16 cellular contexts compared by ENCODE assay signal in genomic region chr19:5345895-5346386, GRCh38. TPM values are rescaled to one million over a fixed set of nuclear protein-coding genes. Genes with fewer than 3 reads are reported as not detected.
DNase-seq lines count a peak whose midpoint lies in the region; ATAC-seq and TF ChIP-seq lines count a peak whose summit lies in the region.
"Had no signal": no experiment of that assay in that cellular context is flagged by ENCODE, and none has a peak within 500 bp of the region (broad histone marks: within the 10 kb centered on the region; RNA-seq: fewer than 3 reads in every experiment).

No MANE protein-coding gene starts in this region.

- no peak for TF ChIP-seq CTCF in omental fat pad (IDR thresholded peaks at IDR 0.05)
- no peak for TF ChIP-seq CTCF in upper lobe of left lung (IDR thresholded peaks at IDR 0.05)

- H3K36me3 Mint-ChIP-seq in activated T-helper 17 cell treated with anti-CD3 and anti-CD28 coated beads, Interleukin-2, amount 50 U/mL, for 72 hours (ENCODE audit: low read depth) = peaks cover 7% of the 10 kb centered on the region
- H3K36me3 Mint-ChIP-seq: activated naive CD8-positive, alpha-beta T cell had no signal

- H3K27me3 ChIP-seq in upper lobe of left lung = peaks cover 0 to 3% (median 2%) of the 10 kb centered on the region in 4 donors
- H3K27me3 ChIP-seq: Peyer's patch had no signal

- TF ChIP-seq EP300 in upper lobe of left lung (IDR thresholded peaks at IDR 0.05) = no peak

- TF ChIP-seq POLR2A in upper lobe of left lung (IDR thresholded peaks at IDR 0.05) = no peak

- peaks cover 12% of the 10 kb centered on the region for H3K9me3 Mint-ChIP-seq in activated T-helper 17 cell treated with anti-CD3 and anti-CD28 coated beads, Interleukin-2, amount 50 U/mL, for 72 hours

- peaks cover 7% of the 10 kb centered on the region for H3K4me1 Mint-ChIP-seq in activated T-helper 17 cell treated with anti-CD3 and anti-CD28 coated beads, Interleukin-2, amount 50 U/mL, for 72 hours

- no peaks in the 10 kb centered on the region for H3K36me3 ChIP-seq in upper lobe of left lung
- H3K36me3 ChIP-seq: esophagus squamous epithelium, Peyer's patch had no signal

- H3K27ac ChIP-seq in upper lobe of left lung = no peak overlapping the region
- H3K27ac ChIP-seq: esophagus squamous epithelium, Peyer's patch had no signal

- peaks cover 0 to 2% (median 0%) of the 10 kb centered on the region in 4 donors for H3K9me3 ChIP-seq in upper lobe of left lung
- H3K9me3 ChIP-seq: esophagus squamous epithelium had no signal

- H3K4me1 ChIP-seq in upper lobe of left lung = peaks cover 0 to 3% (median 0%) of the 10 kb centered on the region in 4 donors
- H3K4me1 ChIP-seq: Peyer's patch had no signal

- DNase-seq in AG08395 (ENCODE audit: low spot score) (peak; percentile 43), HPDE6-E6E7 (ENCODE audit: extremely low spot score) (peak; percentile 40), hepatic stellate cell (ENCODE audit: low spot score) (peak; percentile 59), omental fat pad (ENCODE audit: low spot score) (no peak), upper lobe of left lung (no peak), HT-29 (ENCODE audit: low spot score) (no peak)
- DNase-seq: activated CD4-positive, alpha-beta T cell treated with anti-CD3 and anti-CD28 coated beads for 1 hour; CD4-positive, alpha-beta T cell; esophagus squamous epithelium; NCI-H1417; Peyer's patch had no signal

- peaks cover 36% of the 10 kb centered on the region for H3K27me3 Mint-ChIP-seq in activated T-helper 17 cell treated with anti-CD3 and anti-CD28 coated beads, Interleukin-2, amount 50 U/mL, for 72 hours

- no peak overlapping the region for H3K27ac Mint-ChIP-seq in activated T-helper 17 cell treated with anti-CD3 and anti-CD28 coated beads, Interleukin-2, amount 50 U/mL, for 72 hours
- H3K27ac Mint-ChIP-seq: activated naive CD8-positive, alpha-beta T cell; CD4-positive, alpha-beta T cell; progenitor cell of endocrine pancreas had no signal

- ATAC-seq in activated T-helper 17 cell treated with anti-CD3 and anti-CD28 coated beads, Interleukin-2, amount 50 U/mL, for 72 hours (replicated peaks) = peak; percentile 82
- ATAC-seq in GM18519 (IDR thresholded peaks at IDR 0.05; ENCODE audit: low FRiP score, unreplicated experiment) = no peak
- no peak for ATAC-seq in omental fat pad (ENCODE audit: low FRiP score)
- ATAC-seq in upper lobe of left lung (ENCODE audit: low FRiP score in 2 of 2) = no peak
- ATAC-seq: left lobe of liver had no signal

- peak overlapping the region; percentile 15 for H3K4me3 Mint-ChIP-seq in activated T-helper 17 cell treated with anti-CD3 and anti-CD28 coated beads, Interleukin-2, amount 50 U/mL, for 72 hours
- H3K4me3 Mint-ChIP-seq: activated naive CD8-positive, alpha-beta T cell; CD4-positive, alpha-beta T cell had no signal

- WGBS in upper lobe of left lung, 2 donors = 23 to 25% methylated on average over 6 of the region's 6 CpGs

- no peak overlapping the region for H3K4me3 ChIP-seq in upper lobe of left lung
- H3K4me3 ChIP-seq: esophagus squamous epithelium, Peyer's patch had no signal

RNA-seq across cellular contexts. Expression of gene PTPRS, which starts 5.3 kb away (rescaled TPM):
- 1 to 10 TPM in 1 of 2 donors, under 1 TPM in 1; 0.04 to 3.2 TPM for total RNA-seq in activated T-helper 17 cell treated with anti-CD3 and anti-CD28 coated beads, Interleukin-2, amount 50 U/mL, for 72 hours
- total RNA-seq in omental fat pad = 100 to 1,000 TPM; 238 to 530 (median 338) TPM
- 100 to 1,000 TPM in 4 of 6 donors, 10 to 100 TPM in 2; 85.6 to 325 (median 146) TPM for total RNA-seq in upper lobe of left lung
- total RNA-seq in HT-29 (2014; rRNA removed; shearing (Covaris generic)) = 0.03 and 0.08 TPM in 2 replicates

Comparison
In these comparisons a context has a peak if more than half of its experiments do, and no peak if none do; other contexts are left out.
1. DNase-seq: peak in AG08395 (single experiment), HPDE6-E6E7 (single experiment) and hepatic stellate cell (single experiment); none in omental fat pad (single experiment), upper lobe of left lung (0 of 2) and HT-29 (single experiment).
2. RNA of gene PTPRS, which starts 5.3 kb away (total RNA-seq): 238 to 530 TPM in omental fat pad and 85.6 to 325 TPM in upper lobe of left lung; 0.04 to 3.2 TPM in activated T-helper 17 cell treated with anti-CD3 and anti-CD28 coated beads, Interleukin-2, amount 50 U/mL, for 72 hours and 0.03 to 0.08 TPM in HT-29; every median in the first group is over 10 times any median in the second.